Comparison of ENCODE assay signal across 23 cellular contexts in the genomic region with DNA sequence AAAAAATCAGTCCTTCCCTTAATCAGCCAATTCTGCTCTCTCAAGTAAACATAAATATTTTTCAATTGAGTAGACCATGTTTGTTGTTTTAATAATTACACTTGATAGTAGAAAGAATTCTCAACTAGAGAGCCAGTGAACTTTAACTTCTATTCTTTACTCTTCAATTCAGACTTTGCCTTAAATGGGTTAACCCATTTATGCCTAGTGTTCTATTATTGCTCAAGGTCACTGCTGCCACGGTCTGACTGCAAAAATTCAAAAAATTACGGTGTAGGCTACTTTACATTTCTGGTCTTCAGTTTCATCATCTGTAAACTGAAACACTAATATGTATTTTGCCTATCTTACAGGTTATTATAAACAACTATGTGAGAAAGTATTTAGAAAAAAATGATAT.
"Had no signal": no experiment of that assay in that cellular context is flagged by ENCODE, and none has a peak within 500 bp of the region (broad histone marks: within the 10 kb centered on the region; RNA-seq: fewer than 3 reads in every experiment).

No MANE protein-coding gene starts in this region.

- H3K9me3 Mint-ChIP-seq: IgD-negative memory B cell had no signal

- H3K4me3 ChIP-seq: K562, SJSA1, SK-N-MC had no signal

- H3K4me1 ChIP-seq: SJSA1 had no signal

- H3K9me3 ChIP-seq: SJSA1 had no signal

- H3K9ac ChIP-seq: KMS-11 had no signal

- DNase-seq: Kasumi-1, MM.1S, NCI-H1092 treated with DMSO at 0.1 percent for 48 hours, NCI-H1436, NCI-H187, NCI-H2029, NCI-H2081 treated with DMSO at 0.1 percent for 48 hours, NCI-H2171, NCI-H226, NCI-H446, NCI-H510A, NCI-H524 treated with DMSO at 0.1 percent for 48 hours, NCI-H69, NCI-H774, Right ventricle myocardium superior, RPMI8226, SIG-M5 had no signal

- H3K27ac ChIP-seq: KMS-11, SJSA1, SK-N-MC had no signal

- FAIRE-seq: K562, RCC 7860 had no signal

- H3K4me3 Mint-ChIP-seq: IgD-negative memory B cell had no signal

- ATAC-seq: K562 had no signal

- H3K27me3 Mint-ChIP-seq: IgD-negative memory B cell had no signal

- H3K27me3 ChIP-seq: SJSA1 had no signal

- H3K4me2 ChIP-seq: KMS-11 had no signal
